Comparison of ENCODE assay signal across 2 cellular contexts in genomic region chr6:45527210-45527609, GRCh38.
TF ChIP-seq lines count a peak whose summit lies in the region.

No MANE protein-coding gene starts in this region.

TF ChIP-seq in HepG2, 621 proteins besides CTCF, POLR2A, EP300 and RAD21 (continued from another document and continues in another):
- TF ChIP-seq, protein P1, sequence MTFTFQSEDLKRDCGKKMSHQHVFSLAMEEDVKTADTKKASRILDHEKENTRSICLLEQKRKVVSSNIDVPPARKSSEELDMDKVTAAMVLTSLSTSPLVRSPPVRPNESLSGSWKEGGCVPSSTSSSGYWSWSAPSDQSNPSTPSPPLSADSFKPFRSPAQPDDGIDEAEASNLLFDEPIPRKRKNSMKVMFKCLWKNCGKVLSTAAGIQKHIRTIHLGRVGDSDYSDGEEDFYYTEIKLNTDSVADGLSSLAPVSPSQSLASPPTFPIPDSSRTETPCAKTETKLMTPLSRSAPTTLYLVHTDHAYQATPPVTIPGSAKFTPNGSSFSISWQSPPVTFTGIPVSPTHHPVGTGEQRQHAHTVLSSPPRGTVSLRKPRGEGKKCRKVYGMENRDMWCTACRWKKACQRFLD (CRISPR knock-in tag; IDR thresholded peaks at IDR 0.05; ENCODE audit: borderline replicate concordance), result no peak
- TF ChIP-seq HOXA7 (CRISPR knock-in tag; IDR thresholded peaks at IDR 0.05) (no peak), LCORL (IDR thresholded peaks at IDR 0.05) (no peak), LCORL (CRISPR knock-in tag; IDR thresholded peaks at IDR 0.05) (no peak), ZNF543 (CRISPR knock-in tag; IDR thresholded peaks at IDR 0.05) (no peak), ZNF772 (CRISPR knock-in tag; IDR thresholded peaks at IDR 0.05) (no peak), ZNF670 (CRISPR knock-in tag; IDR thresholded peaks at IDR 0.05; ENCODE audit: borderline replicate concordance) (no peak), ZNF776 (CRISPR knock-in tag; IDR thresholded peaks at IDR 0.05) (no peak), ZNF703 (CRISPR knock-in tag; IDR thresholded peaks at IDR 0.05; ENCODE audit: borderline replicate concordance) (no peak), HMGXB3 (CRISPR knock-in tag; IDR thresholded peaks at IDR 0.05; ENCODE audit: borderline replicate concordance) (no peak)
- TF ChIP-seq, protein P2, sequence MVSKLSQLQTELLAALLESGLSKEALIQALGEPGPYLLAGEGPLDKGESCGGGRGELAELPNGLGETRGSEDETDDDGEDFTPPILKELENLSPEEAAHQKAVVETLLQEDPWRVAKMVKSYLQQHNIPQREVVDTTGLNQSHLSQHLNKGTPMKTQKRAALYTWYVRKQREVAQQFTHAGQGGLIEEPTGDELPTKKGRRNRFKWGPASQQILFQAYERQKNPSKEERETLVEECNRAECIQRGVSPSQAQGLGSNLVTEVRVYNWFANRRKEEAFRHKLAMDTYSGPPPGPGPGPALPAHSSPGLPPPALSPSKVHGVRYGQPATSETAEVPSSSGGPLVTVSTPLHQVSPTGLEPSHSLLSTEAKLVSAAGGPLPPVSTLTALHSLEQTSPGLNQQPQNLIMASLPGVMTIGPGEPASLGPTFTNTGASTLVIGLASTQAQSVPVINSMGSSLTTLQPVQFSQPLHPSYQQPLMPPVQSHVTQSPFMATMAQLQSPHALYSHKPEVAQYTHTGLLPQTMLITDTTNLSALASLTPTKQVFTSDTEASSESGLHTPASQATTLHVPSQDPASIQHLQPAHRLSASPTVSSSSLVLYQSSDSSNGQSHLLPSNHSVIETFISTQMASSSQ (IDR thresholded peaks at IDR 0.05; ENCODE audit: low read depth), result no peak
- TF ChIP-seq, protein P2 (CRISPR knock-in tag; IDR thresholded peaks at IDR 0.05; ENCODE audit: borderline replicate concordance), result no peak
- TF ChIP-seq, protein P3, sequence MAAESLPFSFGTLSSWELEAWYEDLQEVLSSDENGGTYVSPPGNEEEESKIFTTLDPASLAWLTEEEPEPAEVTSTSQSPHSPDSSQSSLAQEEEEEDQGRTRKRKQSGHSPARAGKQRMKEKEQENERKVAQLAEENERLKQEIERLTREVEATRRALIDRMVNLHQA (CRISPR knock-in tag; IDR thresholded peaks at IDR 0.05), result no peak
- TF ChIP-seq, protein P4, sequence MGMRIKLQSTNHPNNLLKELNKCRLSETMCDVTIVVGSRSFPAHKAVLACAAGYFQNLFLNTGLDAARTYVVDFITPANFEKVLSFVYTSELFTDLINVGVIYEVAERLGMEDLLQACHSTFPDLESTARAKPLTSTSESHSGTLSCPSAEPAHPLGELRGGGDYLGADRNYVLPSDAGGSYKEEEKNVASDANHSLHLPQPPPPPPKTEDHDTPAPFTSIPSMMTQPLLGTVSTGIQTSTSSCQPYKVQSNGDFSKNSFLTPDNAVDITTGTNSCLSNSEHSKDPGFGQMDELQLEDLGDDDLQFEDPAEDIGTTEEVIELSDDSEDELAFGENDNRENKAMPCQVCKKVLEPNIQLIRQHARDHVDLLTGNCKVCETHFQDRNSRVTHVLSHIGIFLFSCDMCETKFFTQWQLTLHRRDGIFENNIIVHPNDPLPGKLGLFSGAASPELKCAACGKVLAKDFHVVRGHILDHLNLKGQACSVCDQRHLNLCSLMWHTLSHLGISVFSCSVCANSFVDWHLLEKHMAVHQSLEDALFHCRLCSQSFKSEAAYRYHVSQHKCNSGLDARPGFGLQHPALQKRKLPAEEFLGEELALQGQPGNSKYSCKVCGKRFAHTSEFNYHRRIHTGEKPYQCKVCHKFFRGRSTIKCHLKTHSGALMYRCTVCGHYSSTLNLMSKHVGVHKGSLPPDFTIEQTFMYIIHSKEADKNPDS (CRISPR knock-in tag; IDR thresholded peaks at IDR 0.05), result no peak

TF ChIP-seq in K562, 482 proteins besides CTCF, POLR2A, EP300 and RAD21 (continued from another document):
- no peak for TF ChIP-seq ETS2 (tag; IDR thresholded peaks at IDR 0.05; ENCODE audit: borderline replicate concordance, poor library complexity, severe bottlenecking)
